In genomic region chr9:127219533-127219932, GRCh38 we compare ENCODE assay signal across 27 cellular contexts.
"Had no signal": no experiment of that assay in that cellular context is flagged by ENCODE, and none has a peak within 500 bp of the region (broad histone marks: within the 10 kb centered on the region; RNA-seq: fewer than 3 reads in every experiment).

No MANE protein-coding gene starts in this region.

- H3K36me3 ChIP-seq: gastrocnemius medialis, prostate gland, suprapubic skin, tibial artery had no signal

- H3K27me3 Mint-ChIP-seq: activated naive CD8-positive, alpha-beta T cell; naive B cell; stimulated activated naive B cell treated with anti-CD40 and anti-IgM and Interleukin-4, amounts not matched to agents 10 μg/mL and 1 μg/mL and 100 μg/mL, for 72 hours had no signal

- H3K79me2 ChIP-seq: hepatocyte had no signal

- H3K4me3 Mint-ChIP-seq: activated naive CD8-positive, alpha-beta T cell; mesothelial cell of epicardium; naive B cell; stimulated activated naive B cell treated with anti-CD40 and anti-IgM and Interleukin-4, amounts not matched to agents 10 μg/mL and 1 μg/mL and 100 μg/mL, for 72 hours had no signal

- ATAC-seq: gastrocnemius medialis; left cardiac atrium; stimulated activated naive B cell treated with anti-CD40 and anti-IgM and Interleukin-4, amounts not matched to agents 10 μg/mL and 1 μg/mL and 100 μg/mL, for 72 hours had no signal

- H3K4me1 ChIP-seq: prostate gland had no signal

- H3K36me3 Mint-ChIP-seq: mesothelial cell of epicardium, naive B cell had no signal

- DNase-seq: activated CD4-positive, alpha-beta T cell treated with anti-CD3 and anti-CD28 coated beads for 4 hours; activated CD4-positive, alpha-beta T cell treated with anti-CD3 and anti-CD28 coated beads, Interleukin-2, amount 50 U/mL, for 4 hours; activated CD8-positive, alpha-beta memory T cell treated with anti-CD3 and anti-CD28 coated beads, Interleukin-2, amount 50 U/mL, for 4 hours; activated T-cell treated with anti-CD3 and anti-CD28 coated beads, Interleukin-2, amount 50 U/mL, for 1 hour; anterior cingulate cortex; effector memory CD4-positive, alpha-beta T cell; erythroblast; gastrocnemius medialis; glutamatergic neuron; left cardiac atrium; naive B cell; retina; stimulated activated CD4-positive, alpha-beta T cell treated with anti-CD3 and anti-CD28 coated beads, Interleukin-15, amount 100 ng/mL, for 24 hours; stimulated activated CD4-positive, alpha-beta T cell treated with anti-CD3 and anti-CD28 coated beads, Interleukin-2, amount 100 ng/mL, for 24 hours; stimulated activated naive B cell treated with anti-CD40 and anti-IgM and Interleukin-4, amounts not matched to agents 10 μg/mL and 1 μg/mL and 100 μg/mL, for 72 hours; stomach; T-helper 1 cell had no signal

- H3K27ac Mint-ChIP-seq: activated naive CD8-positive, alpha-beta T cell; activated T-helper 2 cell treated with anti-CD3 and anti-CD28 coated beads, Interferon-gamma antibody, Interleukin-2, Interleukin-4, amounts not matched to agents 10 μg/mL and 5 μg/mL and 100 μg/mL, durations not matched to agents 14 hours and 24 hours and 36 hours; mesothelial cell of epicardium; stimulated activated naive B cell treated with anti-CD40 and anti-IgM and Interleukin-4, amounts not matched to agents 10 μg/mL and 1 μg/mL and 100 μg/mL, for 72 hours had no signal

- H3K9me3 ChIP-seq: gastrocnemius medialis, prostate gland, stomach, suprapubic skin, tibial artery had no signal

- H2AFZ ChIP-seq: hepatocyte had no signal

- H3K27me3 ChIP-seq: dorsolateral prefrontal cortex, gastrocnemius medialis, hepatocyte, stomach, suprapubic skin, tibial artery had no signal

- H3K27ac ChIP-seq: gastrocnemius medialis, hepatocyte, prostate gland, stomach, suprapubic skin, tibial artery, VCaP had no signal

- H3K4me3 ChIP-seq: dorsolateral prefrontal cortex, gastrocnemius medialis, hepatocyte, prostate gland, smooth muscle cell, stomach, suprapubic skin, tibial artery had no signal

- H3K4me2 ChIP-seq: hepatocyte, smooth muscle cell had no signal

- H3K9me3 Mint-ChIP-seq: activated T-helper 2 cell treated with anti-CD3 and anti-CD28 coated beads, Interferon-gamma antibody, Interleukin-2, Interleukin-4, amounts not matched to agents 10 μg/mL and 5 μg/mL and 100 μg/mL, durations not matched to agents 14 hours and 24 hours and 36 hours; mesothelial cell of epicardium; stimulated activated naive B cell treated with anti-CD40 and anti-IgM and Interleukin-4, amounts not matched to agents 10 μg/mL and 1 μg/mL and 100 μg/mL, for 72 hours had no signal
